Comparison of ENCODE assay signal across 15 cellular contexts in genomic region chr17:10125761-10126553, GRCh38.
DNase-seq lines count a peak whose midpoint lies in the region; ATAC-seq, FAIRE-seq and TF ChIP-seq lines count a peak whose summit lies in the region.
"Had no signal": no experiment of that assay in that cellular context is flagged by ENCODE, and none has a peak within 500 bp of the region (broad histone marks: within the 10 kb centered on the region; RNA-seq: fewer than 3 reads in every experiment).

No MANE protein-coding gene starts in this region.

- RAD21 ChIA-PET in GM12878 (lab: Charles Lee; ENCODE audit: unreplicated experiment): no interaction called here

- TF ChIP-seq RAD21 in GM12878 (IDR thresholded peaks at IDR 0.05; ENCODE audit: insufficient read depth, low read depth, low read length): no peak

- H3K79me2 ChIP-seq in GM12878 (ENCODE audit: control insufficient read depth, insufficient read depth, low read length): no peaks in the 10 kb centered on the region
- no peaks in the 10 kb centered on the region for H3K79me2 ChIP-seq in PC-9 (ENCODE audit: low read depth)

- no peak for ATAC-seq in GM12878
- ATAC-seq in GM19324 (IDR thresholded peaks at IDR 0.05; ENCODE audit: low FRiP score, unreplicated experiment): no peak
- ATAC-seq: Panc1 had no signal

- no peaks in the 10 kb centered on the region for H3K9me2 ChIP-seq in PC-9 (ENCODE audit: insufficient read depth)

- H3K27ac ChIP-seq in GM12878 (ENCODE audit: control insufficient read depth, insufficient read depth): no peak overlapping the region
- peak overlapping the region; percentile 10 for H3K27ac ChIP-seq in layer of hippocampus (ENCODE audit: low read depth, low read length)
- peak overlapping the region; percentile 74 for H3K27ac ChIP-seq in skeletal muscle tissue (ENCODE audit: low read depth, low read length)
- no peak overlapping the region for H3K27ac ChIP-seq in PC-9

- no peak overlapping the region for H2AFZ ChIP-seq in GM12878 (ENCODE audit: control insufficient read depth, low read depth, low read length)
- H2AFZ ChIP-seq in PC-9: no peak overlapping the region

- no peaks in the 10 kb centered on the region for H3K27me3 ChIP-seq in GM12878 (replicated peaks in 1 of 2; ENCODE audit: control insufficient read depth in 2 of 2, insufficient read depth in 2 of 2, low read length in 1 of 2)
- H3K27me3 ChIP-seq in layer of hippocampus (ENCODE audit: control insufficient read depth, insufficient read depth, low read length): no peaks in the 10 kb centered on the region
- peaks cover 6 to 15% (median 9%) of the 10 kb centered on the region in 3 donors for H3K27me3 ChIP-seq in skeletal muscle tissue (ENCODE audit: control insufficient read depth in 3 of 3, insufficient read depth in 3 of 3, low read length in 3 of 3)
- H3K27me3 ChIP-seq in PC-9 (ENCODE audit: insufficient read depth, low read depth): peaks cover 6% of the 10 kb centered on the region; the same call in 1 of the 2 replicates

- POLR2A ChIA-PET in GM12878 (lab: Charles Lee) (no interaction called here), PC-9 (lab: Charles Lee; ENCODE audit: unreplicated experiment) (no interaction called here)

- BruUV-seq in GM12878 (replicated peaks; lab: Mats Ljungman, UMichigan) (no TSS peak), PC-9 (replicated peaks; lab: Mats Ljungman, UMichigan) (no TSS peak)

- H4K20me1 ChIP-seq in GM12878 (ENCODE audit: control insufficient read depth, insufficient read depth): no peaks in the 10 kb centered on the region
- H4K20me1 ChIP-seq in PC-9 (ENCODE audit: insufficient read depth): no peaks in the 10 kb centered on the region

- H3K4me2 ChIP-seq in GM12878 (ENCODE audit: control insufficient read depth, insufficient read depth) (no peak overlapping the region), PC-9 (no peak overlapping the region)

- SMC1A ChIA-PET in GM12878 (lab: Charles Lee; ENCODE audit: uncharacterized antibody, unreplicated experiment): no interaction called here

- no peak overlapping the region for H3K4me3 ChIP-seq in GM12878
- peak overlapping the region; percentile 40 to 57 (median 45) for H3K4me3 ChIP-seq in skeletal muscle tissue (ENCODE audit: low read length in 3 of 3)
- no peak overlapping the region for H3K4me3 ChIP-seq in PC-9
- H3K4me3 ChIP-seq: lung had no signal

- 76% methylated on average over 25 of the region's 25 CpGs for WGBS in GM12878 (ENCODE audit: insufficient coverage, insufficient replicate concordance, low lambda C conversion rate, missing lambda C conversion rate)

- no peak for TF ChIP-seq POLR2A in GM12891 (IDR thresholded peaks at IDR 0.05; ENCODE audit: low read depth, low read length)
- TF ChIP-seq POLR2A in GM12878 (IDR thresholded peaks at IDR 0.05; ENCODE audit: low read depth, low read length): no peak

- no peaks in the 10 kb centered on the region for H3K36me3 ChIP-seq in GM12878 (ENCODE audit: control insufficient read depth in 2 of 2, insufficient read depth in 2 of 2, low read length in 1 of 2)
- no peaks in the 10 kb centered on the region for H3K36me3 ChIP-seq in skeletal muscle tissue (ENCODE audit: control insufficient read depth in 3 of 3, insufficient read depth in 3 of 3, low read length in 3 of 3)
- H3K36me3 ChIP-seq in PC-9 (ENCODE audit: low read depth): no peaks in the 10 kb centered on the region

- TF ChIP-seq CTCF in GM12878 (IDR thresholded peaks at IDR 0.05 in 2 of 3, conservative IDR thresholded peaks at IDR 0.05 in 1 of 3; ENCODE audit: control insufficient read depth in 2 of 3, extremely low read depth in 1 of 3, insufficient read depth in 1 of 3, low read depth in 3 of 3, low read length in 3 of 3) (no peak), GM20000 (IDR thresholded peaks at IDR 0.05; ENCODE audit: extremely low read depth, missing control alignments) (no peak), PC-9 (conservative IDR thresholded peaks at IDR 0.05) (no peak)

- FAIRE-seq in GM12891 (lab: Jason Lieb, UNC): peak; percentile 26
- FAIRE-seq in GM12878 (lab: Jason Lieb, UNC): no peak

- CTCF ChIA-PET in GM12878 (lab: Yijun Ruan, JAX): no interaction called here
- CTCF ChIA-PET in PC-9 (lab: Charles Lee): no interaction called here

- no peak for DNase-seq in GM12891 (ENCODE audit: insufficient read length, low spot score)
- DNase-seq in GM12878 (ENCODE audit: low read depth, low spot score): no peak
- DNase-seq in GM20000 (ENCODE audit: low spot score): no peak
- no peak for DNase-seq in dermis blood vessel endothelial cell
- DNase-seq in PC-9: no peak
- DNase-seq: activated CD4-positive, alpha-beta memory T cell treated with anti-CD3 and anti-CD28 coated beads for 36 hours; activated gamma-delta T cell treated with Interleukin-2 at 50 U/mL for 16 hours; cortex of kidney; NCI-H2227 treated with DMSO at 0.1 percent for 48 hours; substantia nigra had no signal

- H3K9ac ChIP-seq in GM12878 (ENCODE audit: control insufficient read depth, insufficient read depth, low read length) (no peak overlapping the region), skeletal muscle tissue (ENCODE audit: low read depth in 1 of 3, low read length in 3 of 3) (peak overlapping the region in 1 of 3 donors; percentile 62)

- intact Hi-C loops in GM12878 (cut with micrococcal nuclease; ENCODE audit: unreplicated experiment) (no loop called here), PC-9 (cut with micrococcal nuclease; ENCODE audit: unreplicated experiment) (no loop called here)

- in situ Hi-C loops in GM12878 (cut with MboI): no loop called here

- H3K4me1 ChIP-seq in GM12878 (ENCODE audit: control insufficient read depth, insufficient read depth, low read length) (peaks cover 8% of the 10 kb centered on the region), skeletal muscle tissue (ENCODE audit: control insufficient read depth in 3 of 3, insufficient read depth in 3 of 3, low read length in 3 of 3) (peaks cover 14 to 19% (median 19%) of the 10 kb centered on the region in 3 donors), PC-9 (replicated peaks; ENCODE audit: insufficient read depth) (no peaks in the 10 kb centered on the region)

- no peak for TF ChIP-seq EP300 in GM12878 (IDR thresholded peaks at IDR 0.05; ENCODE audit: borderline replicate concordance in 1 of 2, control insufficient read depth in 1 of 2, low read depth in 2 of 2, low read length in 2 of 2)

- no peaks in the 10 kb centered on the region for H3F3A ChIP-seq in PC-9 (ENCODE audit: insufficient read depth, low read depth)

- H3K9me3 ChIP-seq in GM12878 (replicated peaks; ENCODE audit: control insufficient read depth, insufficient read depth, low read length) (no peaks in the 10 kb centered on the region), skeletal muscle tissue (ENCODE audit: control insufficient read depth in 3 of 3, low read length in 3 of 3) (no peaks in the 10 kb centered on the region), PC-9 (ENCODE audit: insufficient read depth, low read depth) (no peaks in the 10 kb centered on the region)

TF ChIP-seq in GM12891, 5 proteins besides CTCF, POLR2A, EP300 and RAD21:
- no peak for TF ChIP-seq TAF1 (IDR thresholded peaks at IDR 0.05; ENCODE audit: low read depth, low read length)
- no peak for TF ChIP-seq POLR2AphosphoS5 (IDR thresholded peaks at IDR 0.05; ENCODE audit: low read depth, low read length)
- TF ChIP-seq POU2F2 (IDR thresholded peaks at IDR 0.05; ENCODE audit: low read depth, low read length): 0 out of 2 replicates have a peak, but pooled peaks have one; percentile 33
- TF ChIP-seq PAX5 (IDR thresholded peaks at IDR 0.05; ENCODE audit: insufficient read depth, low read length, severe bottlenecking): no peak
- no peak for TF ChIP-seq SPI1 (IDR thresholded peaks at IDR 0.05; ENCODE audit: low read depth, low read length)

TF ChIP-seq in GM12878, 131 proteins besides CTCF, POLR2A, EP300 and RAD21:
- TF ChIP-seq PBX3 (IDR thresholded peaks at IDR 0.05; ENCODE audit: insufficient replicate concordance, low read depth, low read length) (peak; percentile 37), BCL3 (IDR thresholded peaks at IDR 0.05; ENCODE audit: borderline replicate concordance, insufficient read depth, low read depth, low read length, poor library complexity, severe bottlenecking) (peak; percentile 91), RAD51 (IDR thresholded peaks at IDR 0.05) (no peak), TCF3 (IDR thresholded peaks at IDR 0.05; ENCODE audit: borderline replicate concordance, insufficient read depth, low read depth, low read length) (peak; percentile 72; the same call in 1 of the 2 replicates)

Comparison
In these comparisons a context has a peak if more than half of its experiments do, and no peak if none do; other contexts are left out.
1. H3K27ac ChIP-seq: peak in layer of hippocampus (single experiment) and skeletal muscle tissue (single experiment); none in GM12878 (single experiment) and PC-9 (single experiment).
2. H3K4me3 ChIP-seq: peak in skeletal muscle tissue (3 of 3); none in GM12878 (single experiment) and PC-9 (single experiment).